ENCODE assay signal across 15 cellular contexts in genomic region chr2:124241-124880, GRCh38.
"Had no signal": no experiment of that assay in that cellular context is flagged by ENCODE, and none has a peak within 500 bp of the region (broad histone marks: within the 10 kb centered on the region; RNA-seq: fewer than 3 reads in every experiment).

No MANE protein-coding gene starts in this region.

- H3K9me3 Mint-ChIP-seq: activated naive CD8-positive, alpha-beta T cell treated with anti-CD3 and anti-CD28 coated beads for 36 hours; activated T-cell treated with anti-CD3 and anti-CD28 coated beads, Interleukin-2, amount 50 U/mL, for 4 hours had no signal

- H3K4me3 ChIP-seq: cardiac muscle cell, left lung, ovary, thoracic aorta had no signal

- H3K27ac Mint-ChIP-seq: activated naive CD8-positive, alpha-beta T cell treated with anti-CD3 and anti-CD28 coated beads for 36 hours; memory B cell; nephron progenitor cell; stimulated activated naive CD8-positive, alpha-beta T cell treated with anti-CD3 and anti-CD28 coated beads, Interleukin-15, amount 100 ng/mL, for 72 hours had no signal

- H3K4me1 Mint-ChIP-seq: activated naive CD8-positive, alpha-beta T cell treated with anti-CD3 and anti-CD28 coated beads for 36 hours; memory B cell; stimulated activated naive CD8-positive, alpha-beta T cell treated with anti-CD3 and anti-CD28 coated beads, Interleukin-15, amount 100 ng/mL, for 72 hours had no signal

- H3K36me3 ChIP-seq: cardiac muscle cell, left lung, ovary, thoracic aorta had no signal

- H3K27me3 ChIP-seq: cardiac muscle cell, left lung, ovary had no signal

- H3K36me3 Mint-ChIP-seq: activated naive CD8-positive, alpha-beta T cell treated with anti-CD3 and anti-CD28 coated beads for 36 hours; memory B cell had no signal

- H3K27ac ChIP-seq: cardiac muscle cell, left lung, ovary, thoracic aorta had no signal

- H3K4me1 ChIP-seq: left lung had no signal

- DNase-seq: activated gamma-delta T cell; activated naive CD8-positive, alpha-beta T cell treated with anti-CD3 and anti-CD28 coated beads for 36 hours; activated T-cell treated with anti-CD3 and anti-CD28 coated beads, Interleukin-2, amount 50 U/mL, for 4 hours; aorta; left lung; nephron progenitor cell; ovary; stimulated activated CD4-positive, alpha-beta T cell treated with anti-CD3 and anti-CD28 coated beads, Interleukin-4, amount 100 ng/mL, for 4 hours; stimulated activated naive CD8-positive, alpha-beta T cell treated with anti-CD3 and anti-CD28 coated beads, Interleukin-15, amount 100 ng/mL, for 72 hours had no signal

- H3K27me3 Mint-ChIP-seq: stimulated activated naive CD8-positive, alpha-beta T cell treated with anti-CD3 and anti-CD28 coated beads, Interleukin-15, amount 100 ng/mL, for 72 hours had no signal

- H3K4me3 Mint-ChIP-seq: activated naive CD8-positive, alpha-beta T cell treated with anti-CD3 and anti-CD28 coated beads for 36 hours; activated T-cell treated with anti-CD3 and anti-CD28 coated beads, Interleukin-2, amount 50 U/mL, for 4 hours; memory B cell; nephron progenitor cell; stimulated activated naive CD8-positive, alpha-beta T cell treated with anti-CD3 and anti-CD28 coated beads, Interleukin-15, amount 100 ng/mL, for 72 hours had no signal

- ATAC-seq: activated CD4-positive, CD25-positive, alpha-beta regulatory T cell treated with anti-CD3 and anti-CD28 coated beads, Interleukin-2, amount 50 U/mL, for 24 hours; activated T-cell treated with anti-CD3 and anti-CD28 coated beads, Interleukin-2, amount 50 U/mL, for 4 hours; left lung; stimulated activated naive CD8-positive, alpha-beta T cell treated with anti-CD3 and anti-CD28 coated beads, Interleukin-15, amount 100 ng/mL, for 72 hours had no signal

- H3K9me3 ChIP-seq: left lung, ovary, thoracic aorta had no signal

- FAIRE-seq: colon, islet of Langerhans had no signal
